Comparison of ENCODE assay signal across 19 cellular contexts in the genomic region with DNA sequence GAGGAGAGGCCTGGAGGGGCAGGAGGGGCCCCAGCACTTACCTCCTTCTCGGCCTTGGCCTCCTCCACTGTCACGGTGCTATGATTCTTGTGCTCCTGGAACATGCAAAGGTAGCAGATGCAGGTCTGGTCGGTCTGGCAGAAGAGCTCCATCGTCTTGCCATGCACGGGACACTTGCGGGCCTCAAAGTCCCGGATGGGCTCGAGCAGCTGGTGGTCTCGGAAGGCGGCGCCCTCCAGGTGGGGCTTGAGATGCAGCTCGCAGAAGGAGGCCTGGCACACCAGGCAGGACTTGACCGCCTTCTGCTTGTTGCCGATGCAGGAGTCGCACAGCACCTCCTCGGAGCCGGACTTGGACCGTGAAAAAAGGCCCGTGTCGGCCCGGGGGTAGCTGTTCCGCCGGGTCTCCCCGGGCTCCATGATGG. TPM values are rescaled to one million over a fixed set of nuclear protein-coding genes. Genes with fewer than 3 reads are reported as not detected.
DNase-seq lines count a peak whose midpoint lies in the region; ATAC-seq, FAIRE-seq and TF ChIP-seq lines count a peak whose summit lies in the region.
"Had no signal": no experiment of that assay in that cellular context is flagged by ENCODE, and none has a peak within 500 bp of the region (broad histone marks: within the 10 kb centered on the region; RNA-seq: fewer than 3 reads in every experiment).

No MANE protein-coding gene starts in this region.

- intact Hi-C loops in activated T-helper 2 cell treated with anti-CD3 and anti-CD28 coated beads, Interferon-gamma antibody, Interleukin-2, Interleukin-4, amounts not matched to agents 10 μg/mL and 5 μg/mL and 100 μg/mL, durations not matched to agents 14 hours and 24 hours and 36 hours (cut with micrococcal nuclease): no loop called here
- intact Hi-C loops in testis (cut with DNase I; ENCODE audit: low total_unique reads): no loop called here

- H3F3A ChIP-seq in SK-N-SH (replicated peaks; ENCODE audit: insufficient read depth): no peaks in the 10 kb centered on the region

- ATAC-seq in SK-N-SH treated with all-trans-retinoic acid at 6 μM for 48 hours: no peak
- ATAC-seq in stimulated activated naive B cell treated with anti-CD40 and anti-IgM and Interleukin-4, amounts not matched to agents 10 μg/mL and 1 μg/mL and 100 μg/mL, for 72 hours (replicated peaks): no peak
- ATAC-seq: right cardiac atrium had no signal

- no peak for TF ChIP-seq POLR2A in testis (IDR thresholded peaks at IDR 0.05)

- H3K36me3 ChIP-seq in SK-N-SH (replicated peaks in 1 of 2; ENCODE audit: control insufficient read depth in 1 of 2, insufficient read depth in 2 of 2, low read length in 1 of 2) (no peaks in the 10 kb centered on the region), keratinocyte (ENCODE audit: control insufficient read depth in 2 of 2, extremely low read depth in 1 of 2, insufficient read depth in 2 of 2, low read length in 2 of 2) (peaks cover 15 to 19% of the 10 kb centered on the region in 2 experiments), testis (ENCODE audit: low read depth, missing control alignments) (no peaks in the 10 kb centered on the region)
- H3K36me3 ChIP-seq: adrenal gland, thyroid gland had no signal

- no peak overlapping the region for H3K27ac Mint-ChIP-seq in activated T-helper 2 cell treated with anti-CD3 and anti-CD28 coated beads, Interferon-gamma antibody, Interleukin-2, Interleukin-4, amounts not matched to agents 10 μg/mL and 5 μg/mL and 100 μg/mL, durations not matched to agents 14 hours and 24 hours and 36 hours
- no peak overlapping the region for H3K27ac Mint-ChIP-seq in stimulated activated naive B cell treated with anti-CD40 and anti-IgM and Interleukin-4, amounts not matched to agents 10 μg/mL and 1 μg/mL and 100 μg/mL, for 72 hours
- H3K27ac Mint-ChIP-seq: activated T-helper 1 cell treated with anti-CD3 and anti-CD28 coated beads, Interleukin-12 subunit alpha, Interleukin-12 subunit beta, Interleukin-2, Interleukin-4 antibody, amounts not matched to agents 30 ng/mL and 10 ng/mL and 1 ng/mL, durations not matched to agents 14 hours and 24 hours and 36 hours; CD14-positive monocyte; immature natural killer cell had no signal

- H3K27me3 Mint-ChIP-seq in activated T-helper 2 cell treated with anti-CD3 and anti-CD28 coated beads, Interferon-gamma antibody, Interleukin-2, Interleukin-4, amounts not matched to agents 10 μg/mL and 5 μg/mL and 100 μg/mL, durations not matched to agents 14 hours and 24 hours and 36 hours (ENCODE audit: low read depth): peaks cover 3% of the 10 kb centered on the region
- peaks cover 17 to 18% of the 10 kb centered on the region in 2 donors for H3K27me3 Mint-ChIP-seq in stimulated activated naive B cell treated with anti-CD40 and anti-IgM and Interleukin-4, amounts not matched to agents 10 μg/mL and 1 μg/mL and 100 μg/mL, for 72 hours

- TF ChIP-seq CTCF in SK-N-SH (IDR thresholded peaks at IDR 0.05) (no peak), keratinocyte (optimal IDR thresholded peaks at IDR 0.05 in 1 of 3, IDR thresholded peaks at IDR 0.05 in 1 of 3, conservative IDR thresholded peaks at IDR 0.05 in 1 of 3; ENCODE audit: extremely low read depth in 1 of 3, insufficient read depth in 2 of 3, low read length in 3 of 3) (no peak), testis (IDR thresholded peaks at IDR 0.05) (no peak), D721Med (IDR thresholded peaks at IDR 0.05; ENCODE audit: insufficient read depth, missing control alignments) (no peak)

- H3K4me1 Mint-ChIP-seq in activated T-helper 2 cell treated with anti-CD3 and anti-CD28 coated beads, Interferon-gamma antibody, Interleukin-2, Interleukin-4, amounts not matched to agents 10 μg/mL and 5 μg/mL and 100 μg/mL, durations not matched to agents 14 hours and 24 hours and 36 hours (ENCODE audit: low read depth): no peaks in the 10 kb centered on the region
- no peaks in the 10 kb centered on the region for H3K4me1 Mint-ChIP-seq in stimulated activated naive B cell treated with anti-CD40 and anti-IgM and Interleukin-4, amounts not matched to agents 10 μg/mL and 1 μg/mL and 100 μg/mL, for 72 hours
- H3K4me1 Mint-ChIP-seq: CD14-positive monocyte; central memory CD8-positive, alpha-beta T cell; immature natural killer cell had no signal

- dilution Hi-C loops in keratinocyte (cut with MboI; ENCODE audit: extremely low pct_ligation_motif_present, low sequenced_read_pairs): no loop called here

- WGBS in SK-N-SH (ENCODE audit: low lambda C conversion rate): 77% methylated on average over 21 of the region's 24 CpGs
- WGBS in testis, 2 donors: 54 to 96% methylated on average over 10 to 17 of the region's 24 CpGs

- H4K20me1 ChIP-seq in SK-N-SH (ENCODE audit: insufficient read depth): no peaks in the 10 kb centered on the region
- H4K20me1 ChIP-seq in keratinocyte (ENCODE audit: control insufficient read depth, extremely low read depth, insufficient read depth, low read length): peaks cover 2% of the 10 kb centered on the region

- H2AFZ ChIP-seq in SK-N-SH (ENCODE audit: low read depth) (no peak overlapping the region), keratinocyte (ENCODE audit: control insufficient read depth, low read length) (no peak overlapping the region)

- H3K27ac ChIP-seq in SK-N-SH (ENCODE audit: low read depth in 2 of 2, low read length in 1 of 2): no peak overlapping the region
- H3K27ac ChIP-seq in keratinocyte (ENCODE audit: control insufficient read depth, insufficient read depth, low read length): peak overlapping the region; percentile 90
- no peak overlapping the region for H3K27ac ChIP-seq in testis
- H3K27ac ChIP-seq: adrenal gland had no signal

- CTCF ChIA-PET in SK-N-SH (lab: Yijun Ruan, JAX): interaction anchor here (0.6 to 3.5 kb wide), 6 partner anchors 10 to 603 kb away, joined by 3 to 18 read pairs (median 3); no protein-coding TSS in a partner anchor

- H3K4me1 ChIP-seq in SK-N-SH (ENCODE audit: control insufficient read depth in 1 of 2, insufficient read depth in 2 of 2, low read depth in 1 of 2, low read length in 1 of 2) (peaks cover 0 to 30% of the 10 kb centered on the region in 2 experiments; a peak in 1 of 4 replicates), keratinocyte (ENCODE audit: control insufficient read depth, extremely low read depth, insufficient read depth, low read length) (peaks cover 42% of the 10 kb centered on the region), testis (no peaks in the 10 kb centered on the region)
- H3K4me1 ChIP-seq: adrenal gland had no signal

- H3K27me3 ChIP-seq in SK-N-SH (ENCODE audit: insufficient read depth) (no peaks in the 10 kb centered on the region; the same call in 1 of the 2 replicates), keratinocyte (ENCODE audit: control insufficient read depth, extremely low read depth, insufficient read depth, low read length) (no peaks in the 10 kb centered on the region), testis (no peaks in the 10 kb centered on the region)
- H3K27me3 ChIP-seq: adrenal gland, thyroid gland had no signal

- no peak overlapping the region for H3K4me2 ChIP-seq in SK-N-SH
- peak overlapping the region; percentile 93 for H3K4me2 ChIP-seq in keratinocyte (ENCODE audit: control insufficient read depth, extremely low read depth, insufficient read depth, low read depth, low read length)

- TF ChIP-seq EP300 in SK-N-SH (IDR thresholded peaks at IDR 0.05; ENCODE audit: borderline replicate concordance in 1 of 2, low read depth in 1 of 2, low read length in 1 of 2): no peak

- H3K9me3 Mint-ChIP-seq in activated T-helper 2 cell treated with anti-CD3 and anti-CD28 coated beads, Interferon-gamma antibody, Interleukin-2, Interleukin-4, amounts not matched to agents 10 μg/mL and 5 μg/mL and 100 μg/mL, durations not matched to agents 14 hours and 24 hours and 36 hours: no peaks in the 10 kb centered on the region
- no peaks in the 10 kb centered on the region for H3K9me3 Mint-ChIP-seq in stimulated activated naive B cell treated with anti-CD40 and anti-IgM and Interleukin-4, amounts not matched to agents 10 μg/mL and 1 μg/mL and 100 μg/mL, for 72 hours
- H3K9me3 Mint-ChIP-seq: activated T-helper 1 cell treated with anti-CD3 and anti-CD28 coated beads, Interleukin-12 subunit alpha, Interleukin-12 subunit beta, Interleukin-2, Interleukin-4 antibody, amounts not matched to agents 30 ng/mL and 10 ng/mL and 1 ng/mL, durations not matched to agents 14 hours and 24 hours and 36 hours; CD14-positive monocyte; central memory CD8-positive, alpha-beta T cell; immature natural killer cell had no signal

- FAIRE-seq in keratinocyte (lab: Jason Lieb, UNC) (no peak), D721Med (lab: Jason Lieb, UNC) (no peak)
- FAIRE-seq: endometrium had no signal

- H3K4me3 ChIP-seq in SK-N-SH (ENCODE audit: low read depth in 2 of 2, low read length in 1 of 2) (no peak overlapping the region), keratinocyte (ENCODE audit: control insufficient read depth in 2 of 3, extremely low read depth in 1 of 3, insufficient read depth in 2 of 3, low read depth in 1 of 3, low read length in 3 of 3) (peak overlapping the region; percentile 87 to 97 (median 94)), testis (peak overlapping the region; percentile 37 to 51)
- H3K4me3 ChIP-seq: adrenal gland, thyroid gland had no signal

- DNase-seq in SK-N-SH: peak; percentile 5
- DNase-seq in activated T-helper 2 cell treated with anti-CD3 and anti-CD28 coated beads, Interferon-gamma antibody, Interleukin-2, Interleukin-4, amounts not matched to agents 10 μg/mL and 5 μg/mL and 100 μg/mL, durations not matched to agents 14 hours and 24 hours and 36 hours (ENCODE audit: low spot score): peak; percentile 0
- no peak for DNase-seq in keratinocyte (ENCODE audit: low read depth, low spot score)
- peak; percentile 33 for DNase-seq in testis
- no peak for DNase-seq in D721Med (ENCODE audit: insufficient read length, low spot score)
- no peak for DNase-seq in stimulated activated naive B cell treated with anti-CD40 and anti-IgM and Interleukin-4, amounts not matched to agents 10 μg/mL and 1 μg/mL and 100 μg/mL, for 72 hours
- no peak for DNase-seq in NCI-H2081 (lab: John Stamatoyannopoulos, UW)
- DNase-seq: activated CD4-positive, alpha-beta T cell treated with anti-CD3 and anti-CD28 coated beads, Interleukin-2, amount 50 U/mL, for 1 hour; immature natural killer cell; NCI-H187; NCI-H446; right cardiac atrium had no signal

- no peak overlapping the region for H3K4me3 Mint-ChIP-seq in activated T-helper 2 cell treated with anti-CD3 and anti-CD28 coated beads, Interferon-gamma antibody, Interleukin-2, Interleukin-4, amounts not matched to agents 10 μg/mL and 5 μg/mL and 100 μg/mL, durations not matched to agents 14 hours and 24 hours and 36 hours (ENCODE audit: low read depth)
- no peak overlapping the region for H3K4me3 Mint-ChIP-seq in stimulated activated naive B cell treated with anti-CD40 and anti-IgM and Interleukin-4, amounts not matched to agents 10 μg/mL and 1 μg/mL and 100 μg/mL, for 72 hours
- H3K4me3 Mint-ChIP-seq: activated T-helper 1 cell treated with anti-CD3 and anti-CD28 coated beads, Interleukin-12 subunit alpha, Interleukin-12 subunit beta, Interleukin-2, Interleukin-4 antibody, amounts not matched to agents 30 ng/mL and 10 ng/mL and 1 ng/mL, durations not matched to agents 14 hours and 24 hours and 36 hours; CD14-positive monocyte; central memory CD8-positive, alpha-beta T cell; immature natural killer cell had no signal

- H3K36me3 Mint-ChIP-seq in activated T-helper 2 cell treated with anti-CD3 and anti-CD28 coated beads, Interferon-gamma antibody, Interleukin-2, Interleukin-4, amounts not matched to agents 10 μg/mL and 5 μg/mL and 100 μg/mL, durations not matched to agents 14 hours and 24 hours and 36 hours (ENCODE audit: low read depth): no peaks in the 10 kb centered on the region
- no peaks in the 10 kb centered on the region for H3K36me3 Mint-ChIP-seq in stimulated activated naive B cell treated with anti-CD40 and anti-IgM and Interleukin-4, amounts not matched to agents 10 μg/mL and 1 μg/mL and 100 μg/mL, for 72 hours
- H3K36me3 Mint-ChIP-seq: CD14-positive monocyte, immature natural killer cell had no signal

- H3K9me3 ChIP-seq in SK-N-SH (no peaks in the 10 kb centered on the region), keratinocyte (ENCODE audit: control insufficient read depth, low read depth, low read length) (no peaks in the 10 kb centered on the region), testis (no peaks in the 10 kb centered on the region)
- H3K9me3 ChIP-seq: adrenal gland, thyroid gland had no signal

- POLR2A ChIA-PET in SK-N-SH (lab: Yijun Ruan, JAX): no interaction called here

- TF ChIP-seq RAD21 in SK-N-SH (IDR thresholded peaks at IDR 0.05; ENCODE audit: low read length): no peak

- no peaks in the 10 kb centered on the region for H3K9me1 ChIP-seq in keratinocyte (ENCODE audit: control insufficient read depth, extremely low read depth, insufficient read depth, low read length)

- H3K9ac ChIP-seq in SK-N-SH (no peak overlapping the region), keratinocyte (ENCODE audit: control insufficient read depth, extremely low read depth, insufficient read depth, low read length) (peak overlapping the region; percentile 96)

- no peaks in the 10 kb centered on the region for H3K9me2 ChIP-seq in SK-N-SH

- H3K79me2 ChIP-seq in SK-N-SH (ENCODE audit: insufficient read depth): no peaks in the 10 kb centered on the region
- peaks cover 56% of the 10 kb centered on the region for H3K79me2 ChIP-seq in keratinocyte (ENCODE audit: control insufficient read depth, insufficient read depth, low read length)

RNA-seq across cellular contexts. Expression of a gene that starts 0.7 kb away (rescaled TPM):
- 0.03 TPM in 1 of 2 replicates, not detected in the other for polyA plus RNA-seq in SK-N-SH (2012; rRNA removed)
- polyA plus RNA-seq in SK-N-SH (2012; cell fraction: cytosol; rRNA removed): 0.03 TPM in 1 of 2 replicates, not detected in the other
- polyA plus RNA-seq in SK-N-SH (2012; cell fraction: nucleus; rRNA removed): 0.05 TPM in 1 of 2 replicates, not detected in the other
- not detected in 2 replicates for total RNA-seq in activated T-helper 2 cell treated with anti-CD3 and anti-CD28 coated beads, Interferon-gamma antibody, Interleukin-2, Interleukin-4, amounts not matched to agents 10 μg/mL and 5 μg/mL and 100 μg/mL, durations not matched to agents 14 hours and 24 hours and 36 hours
- 303 to 611 TPM (median 463 TPM) in 3 replicates for polyA plus RNA-seq in keratinocyte
- polyA plus RNA-seq in keratinocyte (2011; ENCODE audit: low read depth): 1,306 TPM
- polyA plus RNA-seq in keratinocyte (2011; cell fraction: cytosol; rRNA removed): 465 and 526 TPM in 2 replicates
- polyA plus RNA-seq in keratinocyte (2011; cell fraction: nucleus; rRNA removed): 422 and 529 TPM in 2 replicates
- polyA plus RNA-seq in keratinocyte (2012; ENCODE audit: low replicate concordance): 316 and 929 TPM in 2 replicates
- polyA minus RNA-seq in keratinocyte: 758 to 1,045 TPM (median 830 TPM) in 3 replicates
- 496 TPM for polyA minus RNA-seq in keratinocyte (2011; cell fraction: cytosol; rRNA and poly(A)+ RNA removed)
- 293 and 344 TPM in 2 replicates for polyA minus RNA-seq in keratinocyte (2011; cell fraction: nucleus; rRNA and poly(A)+ RNA removed)
- total RNA-seq in testis: 10 to 100 TPM; 11.6 to 12.3 TPM
- 18.2 TPM for polyA plus RNA-seq in testis (ENCODE audit: insufficient read depth, low read depth, low replicate concordance)
- total RNA-seq: activated T-helper 1 cell treated with anti-CD3 and anti-CD28 coated beads, Interleukin-12 subunit alpha, Interleukin-12 subunit beta, Interleukin-2, Interleukin-4 antibody, amounts not matched to agents 30 ng/mL and 10 ng/mL and 1 ng/mL, durations not matched to agents 14 hours and 24 hours and 36 hours had no signal
- polyA plus RNA-seq: CD14-positive monocyte, immature natural killer cell had no signal

Comparison
In these comparisons a context has a peak if more than half of its experiments do, and no peak if none do; other contexts are left out.
1. DNase-seq: peak in SK-N-SH (single experiment), activated T-helper 2 cell treated with anti-CD3 and anti-CD28 coated beads, Interferon-gamma antibody, Interleukin-2, Interleukin-4, amounts not matched to agents 10 μg/mL and 5 μg/mL and 100 μg/mL, durations not matched to agents 14 hours and 24 hours and 36 hours (single experiment) and testis (single experiment); none in keratinocyte (single experiment), D721Med (single experiment), stimulated activated naive B cell treated with anti-CD40 and anti-IgM and Interleukin-4, amounts not matched to agents 10 μg/mL and 1 μg/mL and 100 μg/mL, for 72 hours (single experiment) and NCI-H2081 (0 of 2).
2. H3K4me3 ChIP-seq: peak in keratinocyte (3 of 3) and testis (2 of 2); none in SK-N-SH (0 of 2).
3. RNA of a gene that starts 0.7 kb away (polyA plus RNA-seq): 303 to 1,306 TPM in keratinocyte; 18.2 TPM in testis (single experiment) and 0.03 to 0.05 TPM in SK-N-SH; every median in the first group is over 10 times any median in the second.